ENCODE assay signal across 9 cellular contexts in the genomic region with DNA sequence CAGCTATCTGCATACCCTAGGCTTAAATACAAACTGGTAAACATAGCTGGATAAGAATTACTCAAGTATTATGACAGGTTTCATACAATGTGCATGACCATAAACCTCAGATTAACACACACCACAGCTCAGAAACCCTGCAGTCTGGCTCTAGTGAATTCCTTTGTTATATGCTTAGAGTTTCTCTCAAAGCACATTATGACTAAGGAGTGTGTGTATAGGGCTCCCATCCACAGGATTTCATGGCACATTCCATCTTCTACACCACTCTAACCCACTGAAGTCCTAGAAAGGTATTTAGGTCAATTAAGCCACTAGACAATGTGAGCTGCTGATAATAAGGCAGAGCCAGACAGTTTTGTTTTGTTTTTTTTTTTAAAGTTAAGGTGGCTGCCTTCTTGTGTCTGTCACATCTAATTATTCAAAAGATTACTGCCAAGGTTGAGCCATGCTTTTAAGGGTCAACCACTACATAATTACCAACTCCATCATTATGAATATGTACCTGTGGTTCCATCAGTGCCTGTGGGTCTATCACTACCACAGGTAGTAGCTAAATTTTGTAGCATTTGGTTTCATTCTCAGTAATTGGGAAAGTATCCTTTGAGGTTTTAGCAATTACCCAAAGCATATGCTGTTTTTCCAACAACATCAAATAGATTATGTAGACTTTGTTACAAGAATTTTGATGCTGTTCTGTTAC.
A peak's percentile ranks its signal among the peaks of the same experiment; 100 is the strongest.
DNase-seq lines count a peak whose midpoint lies in the region; ATAC-seq, FAIRE-seq and TF ChIP-seq lines count a peak whose summit lies in the region.
"Had no signal": no experiment of that assay in that cellular context is flagged by ENCODE, and none has a peak within 500 bp of the region (broad histone marks: within the 10 kb centered on the region; RNA-seq: fewer than 3 reads in every experiment).

No MANE protein-coding gene starts in this region.

- peak; percentile 99 for FAIRE-seq in astrocyte (lab: Jason Lieb, UNC)

- no peaks in the 10 kb centered on the region for H3K27me3 Mint-ChIP-seq in astrocyte (ENCODE audit: low read depth, unreplicated experiment)

- H3K79me2 ChIP-seq in astrocyte (ENCODE audit: insufficient read depth, low read length): peaks cover 87% of the 10 kb centered on the region

- H3K27ac Mint-ChIP-seq in astrocyte (ENCODE audit: unreplicated experiment): peak overlapping the region; percentile 85

- no peak overlapping the region for H4K8ac ChIP-seq in neuronal stem cell (ENCODE audit: low read depth, low read length)

- POLR2A ChIA-PET in GM10248 (lab: Yijun Ruan, JAX): no interaction called here

- peaks cover 15% of the 10 kb centered on the region for H3K4me1 ChIP-seq in astrocyte (ENCODE audit: insufficient read depth, low read length)
- H3K4me1 ChIP-seq in neuronal stem cell (ENCODE audit: control insufficient read depth in 2 of 2, insufficient read depth in 1 of 2, low read depth in 1 of 2, low read length in 2 of 2): peaks cover 2 to 6% of the 10 kb centered on the region in 2 donors

- H2BK120ac ChIP-seq in neuronal stem cell (ENCODE audit: low read depth, low read length): no peak overlapping the region

- H3K9me3 Mint-ChIP-seq in astrocyte (ENCODE audit: unreplicated experiment): no peaks in the 10 kb centered on the region

- H3K4me2 ChIP-seq in astrocyte (ENCODE audit: low read length) (peak overlapping the region; percentile 40), neuronal stem cell (ENCODE audit: insufficient read depth, low read length, poor library complexity, severe bottlenecking) (no peak overlapping the region)

- H2BK12ac ChIP-seq in neuronal stem cell (ENCODE audit: low read length): no peak overlapping the region

- H3K79me1 ChIP-seq in neuronal stem cell (ENCODE audit: low read depth, low read length): no peaks in the 10 kb centered on the region

- peak overlapping the region; percentile 9 for H3K9ac ChIP-seq in astrocyte (ENCODE audit: low read length)
- H3K9ac ChIP-seq in neuronal stem cell (ENCODE audit: low read depth, low read length, poor library complexity): no peak overlapping the region

- no peak overlapping the region for H4K91ac ChIP-seq in neuronal stem cell (ENCODE audit: low read depth, low read length, poor library complexity)

- H3K4me3 ChIP-seq in astrocyte (ENCODE audit: insufficient read depth, low read depth, low read length) (no peak overlapping the region), neuronal stem cell (ENCODE audit: low read length in 2 of 2) (no peak overlapping the region)

- no peak overlapping the region for H3K4ac ChIP-seq in neuronal stem cell (ENCODE audit: low read length)

- DNase-seq in astrocyte (ENCODE audit: low read depth) (peak; percentile 99), neuronal stem cell (ENCODE audit: low spot score) (peak; percentile 36), NCI-H510A treated with DMSO at 0.1 percent for 48 hours (lab: John Stamatoyannopoulos, UW) (no peak), SHP77 treated with DMSO at 0.1 percent for 48 hours (lab: John Stamatoyannopoulos, UW) (no peak), mesenteric fat pad (ENCODE audit: low spot score) (no peak), GM10248 (ENCODE audit: extremely low spot score) (no peak)
- DNase-seq: T-helper 1 cell had no signal

- H3K4me3 Mint-ChIP-seq in astrocyte (ENCODE audit: unreplicated experiment): no peak overlapping the region

- H3K27me3 ChIP-seq in astrocyte (ENCODE audit: insufficient read depth, low read length) (no peaks in the 10 kb centered on the region), neuronal stem cell (ENCODE audit: control insufficient read depth in 3 of 3, insufficient read depth in 3 of 3, low read depth in 1 of 3, low read length in 3 of 3) (no peaks in the 10 kb centered on the region)

- no peak overlapping the region for H3K23ac ChIP-seq in neuronal stem cell (ENCODE audit: low read depth, low read length, poor library complexity)

- no peak overlapping the region for H2BK5ac ChIP-seq in neuronal stem cell (ENCODE audit: low read length)

- H2AFZ ChIP-seq in astrocyte (ENCODE audit: low read depth, low read length) (no peak overlapping the region), neuronal stem cell (ENCODE audit: low read length) (peak overlapping the region; percentile 49)

- no peak overlapping the region for H2AK5ac ChIP-seq in neuronal stem cell (ENCODE audit: low read depth, low read length)

- no peaks in the 10 kb centered on the region for H3K36me3 ChIP-seq in astrocyte (ENCODE audit: insufficient read depth, low read length)
- no peaks in the 10 kb centered on the region for H3K36me3 ChIP-seq in neuronal stem cell (replicated peaks in 1 of 2; ENCODE audit: control insufficient read depth in 2 of 2, insufficient read depth in 2 of 2, low read length in 2 of 2)

- H3K18ac ChIP-seq in neuronal stem cell (ENCODE audit: low read length): no peak overlapping the region

- ATAC-seq in GM18868 (IDR thresholded peaks at IDR 0.05; ENCODE audit: unreplicated experiment) (peak; percentile 89), HG02798 (IDR thresholded peaks at IDR 0.05; ENCODE audit: poor library complexity, unreplicated experiment) (peak; percentile 74)

- TF ChIP-seq CTCF in astrocyte (IDR thresholded peaks at IDR 0.05; ENCODE audit: insufficient read depth, low read depth, low read length): no peak
- no peak for TF ChIP-seq CTCF in GM10248 (IDR thresholded peaks at IDR 0.05; ENCODE audit: control extremely low read depth, extremely low read depth, low read depth, missing control alignments)

- H3K9me3 ChIP-seq in astrocyte (ENCODE audit: insufficient read depth, low read depth, low read length) (no peaks in the 10 kb centered on the region), neuronal stem cell (replicated peaks in 1 of 2; ENCODE audit: control insufficient read depth in 2 of 2, insufficient read depth in 1 of 2, low read depth in 1 of 2, low read length in 2 of 2) (peaks cover 0 to 4% of the 10 kb centered on the region in 2 donors)

- peaks cover 4% of the 10 kb centered on the region for H3K36me3 Mint-ChIP-seq in astrocyte (ENCODE audit: low read depth, unreplicated experiment)

- no peak overlapping the region for H2BK15ac ChIP-seq in neuronal stem cell (ENCODE audit: low read length)

- peaks cover 28% of the 10 kb centered on the region for H3K4me1 Mint-ChIP-seq in astrocyte (ENCODE audit: low read depth, unreplicated experiment)

- peaks cover 4% of the 10 kb centered on the region for H4K20me1 ChIP-seq in astrocyte (ENCODE audit: insufficient read depth, low read length)

- H3K27ac ChIP-seq in astrocyte (ENCODE audit: low read depth, low read length) (peak overlapping the region; percentile 64), neuronal stem cell (replicated peaks; ENCODE audit: low read length) (no peak overlapping the region)

- CTCF ChIA-PET in GM10248 (lab: Yijun Ruan, JAX): interaction anchor here (1.3 to 3.3 kb wide), 3 partner anchors 9 to 43 kb away, joined by 3 to 10 read pairs (median 9); no protein-coding TSS in a partner anchor

- no peak overlapping the region for H3K14ac ChIP-seq in neuronal stem cell (ENCODE audit: low read length)

Comparison
In these comparisons a context has a peak if more than half of its experiments do, and no peak if none do; other contexts are left out.
1. DNase-seq: peak in astrocyte (single experiment) and neuronal stem cell (single experiment); none in NCI-H510A treated with DMSO at 0.1 percent for 48 hours (single experiment), SHP77 treated with DMSO at 0.1 percent for 48 hours (single experiment), mesenteric fat pad (single experiment) and GM10248 (single experiment).